Comparison of ENCODE assay signal across 30 cellular contexts in the genomic region with DNA sequence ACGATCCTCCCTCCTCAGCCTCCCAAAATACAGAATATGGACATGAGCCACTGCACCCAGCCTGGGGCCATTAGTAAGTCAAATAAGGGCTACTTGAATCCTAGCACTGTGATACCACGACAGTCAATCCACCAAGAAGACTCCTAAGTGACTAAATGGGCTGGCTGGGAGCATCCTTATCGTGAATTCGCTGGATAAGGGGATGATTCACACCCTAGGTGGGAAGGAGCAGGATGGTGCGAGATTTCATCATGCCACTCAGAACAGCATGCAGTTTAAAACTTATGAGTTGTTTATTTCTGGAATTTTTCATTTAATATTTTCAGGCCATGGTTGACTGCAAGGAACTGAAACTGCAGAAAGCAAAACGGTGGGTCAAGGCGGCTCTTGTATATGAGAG. TPM values are rescaled to one million over a fixed set of nuclear protein-coding genes. Genes with fewer than 3 reads are reported as not detected.
"Had no signal": no experiment of that assay in that cellular context is flagged by ENCODE, and none has a peak within 500 bp of the region (broad histone marks: within the 10 kb centered on the region; RNA-seq: fewer than 3 reads in every experiment).

No MANE protein-coding gene starts in this region.

- H3K4me1 ChIP-seq: adrenal gland, ascending aorta had no signal

- DNase-seq: activated B cell treated with CpG ODN at 0.5 μM for 24 hours; activated CD4-positive, alpha-beta memory T cell treated with anti-CD3 and anti-CD28 coated beads for 36 hours; activated CD4-positive, alpha-beta T cell treated with anti-CD3 and anti-CD28 coated beads for 4 hours; activated CD4-positive, alpha-beta T cell treated with anti-CD3 and anti-CD28 coated beads, Interleukin-2, amount 10 ng/mL, durations not matched to agents 24 days and 14 days; activated CD4-positive, alpha-beta T cell treated with anti-CD3 and anti-CD28 coated beads, Interleukin-2, amount 50 U/mL, for 1 hour; activated CD4-positive, alpha-beta T cell treated with anti-CD3 and anti-CD28 coated beads, Interleukin-2, amount 50 U/mL, for 4 hours; activated CD4-positive, CD25-positive, alpha-beta regulatory T cell treated with anti-CD3 and anti-CD28 coated beads, Interleukin-2, amount 50 U/mL, for 72 hours; activated CD8-positive, alpha-beta memory T cell treated with anti-CD3 and anti-CD28 coated beads, Interleukin-2, amount 50 U/mL, for 4 hours; activated CD8-positive, alpha-beta T cell treated with anti-CD3 and anti-CD28 coated beads for 36 hours; activated effector memory CD4-positive, alpha-beta T cell treated with anti-CD3 and anti-CD28 coated beads, Interleukin-2, amount 50 U/mL, for 16 hours; activated gamma-delta T cell treated with Interleukin-2 at 50 U/mL for 16 hours; activated naive CD4-positive, alpha-beta T cell; activated naive CD4-positive, alpha-beta T cell treated with anti-CD3 and anti-CD28 coated beads for 36 hours; activated naive CD4-positive, alpha-beta T cell treated with anti-CD3 and anti-CD28 coated beads, Interleukin-2, amount 50 U/mL, for 16 hours; activated naive CD8-positive, alpha-beta T cell treated with anti-CD3 and anti-CD28 coated beads for 36 hours; activated T-cell treated with anti-CD3 and anti-CD28 coated beads for 4 hours; activated T-cell treated with anti-CD3 and anti-CD28 coated beads, Interleukin-2, amount 50 U/mL, for 1 hour; activated T-cell treated with anti-CD3 and anti-CD28 coated beads, Interleukin-2, amount 50 U/mL, for 4 hours; activated T-cell treated with anti-CD3 and anti-CD28 coated beads, Interleukin-2, amount 50 U/mL, for 72 hours; adrenal gland; anterior cingulate cortex; cerebellar nuclear complex; T-helper 1 cell; T-helper 2 cell; T-helper 9 cell had no signal

- H3K36me3 ChIP-seq: adrenal gland, ascending aorta, cardiac muscle cell had no signal

- H3K4me3 ChIP-seq: adrenal gland, ascending aorta, cardiac muscle cell had no signal

- H3K27me3 ChIP-seq: adrenal gland, ascending aorta, cardiac muscle cell had no signal

- ATAC-seq: activated CD8-positive, alpha-beta T cell treated with anti-CD3 and anti-CD28 coated beads for 36 hours; activated naive CD4-positive, alpha-beta T cell treated with anti-CD3 and anti-CD28 coated beads, Interleukin-2, amount 50 U/mL, for 72 hours; activated T-cell treated with anti-CD3 and anti-CD28 coated beads, Interleukin-2, amount 50 U/mL, for 4 hours; activated T-cell treated with anti-CD3 and anti-CD28 coated beads, Interleukin-2, amount 50 U/mL, for 72 hours; activated T-helper 17 cell treated with anti-CD3 and anti-CD28 coated beads, Interleukin-2, amount 50 U/mL, for 72 hours had no signal

- FAIRE-seq: bronchial epithelial cell had no signal

- H3K27ac ChIP-seq: adrenal gland, ascending aorta, cardiac muscle cell had no signal

- H3K9me3 ChIP-seq: adrenal gland, ascending aorta had no signal

RNA-seq across cellular contexts. Expression of a gene that starts 30.2 kb away (rescaled TPM):
- total RNA-seq: activated B cell treated with CpG ODN at 0.5 μM for 24 hours, bronchial epithelial cell had no signal
